ENCODE assay signal across 1 cellular context in the genomic region with DNA sequence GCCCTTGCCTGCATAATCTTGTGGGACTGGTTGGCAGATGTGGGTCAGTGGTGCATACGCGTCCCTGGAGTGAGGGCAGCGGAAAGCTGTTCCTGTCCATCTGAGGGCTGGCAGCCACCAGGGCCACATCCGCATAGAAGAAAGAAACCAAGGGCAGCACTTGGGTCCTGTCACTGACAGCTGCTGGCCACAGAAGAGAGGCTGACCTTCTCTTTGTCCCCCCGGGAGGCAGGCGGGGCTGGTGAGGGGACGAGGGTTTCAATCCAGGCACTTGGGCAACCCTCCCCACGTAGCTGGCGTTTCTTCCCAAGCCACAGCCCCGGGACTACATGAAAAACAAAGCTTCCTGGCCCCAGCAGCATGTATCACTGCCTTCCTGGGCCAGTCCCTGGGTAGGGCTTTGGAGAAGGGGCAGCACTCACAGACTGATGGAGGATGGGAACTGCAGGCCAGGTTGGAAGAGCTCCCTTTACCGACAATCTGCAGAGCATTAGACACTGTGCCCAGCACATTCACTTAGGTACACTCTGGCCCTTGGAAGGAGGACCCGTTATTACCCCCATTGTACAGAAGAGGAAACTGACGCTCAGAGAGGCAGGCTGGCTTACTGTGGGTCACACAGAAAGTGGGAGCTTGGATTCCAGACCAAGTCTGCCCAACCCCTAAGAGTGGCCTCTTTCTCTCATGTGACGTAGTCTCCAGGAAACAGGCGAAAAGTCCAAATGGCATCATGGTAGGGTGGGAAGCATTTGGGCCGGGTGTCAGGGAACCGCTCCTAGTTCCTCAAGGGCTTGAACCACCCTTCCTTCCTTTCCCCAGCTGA.
A peak's percentile ranks its signal among the peaks of the same experiment; 100 is the strongest.
TF ChIP-seq lines count a peak whose summit lies in the region.

No MANE protein-coding gene starts in this region.

TF ChIP-seq in HepG2, 621 proteins besides CTCF, POLR2A, EP300 and RAD21 (continued from another document):
- TF ChIP-seq ZBTB38 (CRISPR knock-in tag; IDR thresholded peaks at IDR 0.05) (0 out of 2 replicates have a peak, but pooled peaks have one; percentile 43), TIGD3 (CRISPR knock-in tag; IDR thresholded peaks at IDR 0.05; ENCODE audit: borderline replicate concordance) (no peak), KDM5B (CRISPR knock-in tag; IDR thresholded peaks at IDR 0.05; ENCODE audit: borderline replicate concordance) (0 out of 2 replicates have a peak, but pooled peaks have one; percentile 22), ETV5 (CRISPR knock-in tag; IDR thresholded peaks at IDR 0.05; ENCODE audit: borderline replicate concordance) (no peak), ZNF607 (CRISPR knock-in tag; IDR thresholded peaks at IDR 0.05; ENCODE audit: borderline replicate concordance) (peak; percentile 46; the same call in 1 of the 2 replicates), PCBP1 (IDR thresholded peaks at IDR 0.05; ENCODE audit: borderline replicate concordance, low read depth, low read length) (no peak), THAP8 (CRISPR knock-in tag; IDR thresholded peaks at IDR 0.05; ENCODE audit: borderline replicate concordance) (0 out of 2 replicates have a peak, but pooled peaks have one; percentile 32), ZNF629 (CRISPR knock-in tag; conservative IDR thresholded peaks at IDR 0.05) (peak; percentile 52; the same call in 1 of the 2 replicates), FOSL1 (CRISPR knock-in tag; IDR thresholded peaks at IDR 0.05; ENCODE audit: borderline replicate concordance) (no peak), PCBP2 (optimal IDR thresholded peaks at IDR 0.05; ENCODE audit: low read depth, low read length, poor library complexity, severe bottlenecking) (no peak)
- TF ChIP-seq, protein P1, sequence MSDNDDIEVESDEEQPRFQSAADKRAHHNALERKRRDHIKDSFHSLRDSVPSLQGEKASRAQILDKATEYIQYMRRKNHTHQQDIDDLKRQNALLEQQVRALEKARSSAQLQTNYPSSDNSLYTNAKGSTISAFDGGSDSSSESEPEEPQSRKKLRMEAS (IDR thresholded peaks at IDR 0.05): no peak
- TF ChIP-seq, protein P2, sequence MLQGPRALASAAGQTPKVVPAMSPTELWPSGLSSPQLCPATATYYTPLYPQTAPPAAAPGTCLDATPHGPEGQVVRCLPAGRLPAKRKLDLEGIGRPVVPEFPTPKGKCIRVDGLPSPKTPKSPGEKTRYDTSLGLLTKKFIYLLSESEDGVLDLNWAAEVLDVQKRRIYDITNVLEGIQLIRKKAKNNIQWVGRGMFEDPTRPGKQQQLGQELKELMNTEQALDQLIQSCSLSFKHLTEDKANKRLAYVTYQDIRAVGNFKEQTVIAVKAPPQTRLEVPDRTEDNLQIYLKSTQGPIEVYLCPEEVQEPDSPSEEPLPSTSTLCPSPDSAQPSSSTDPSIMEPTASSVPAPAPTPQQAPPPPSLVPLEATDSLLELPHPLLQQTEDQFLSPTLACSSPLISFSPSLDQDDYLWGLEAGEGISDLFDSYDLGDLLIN (CRISPR knock-in tag; IDR thresholded peaks at IDR 0.05; ENCODE audit: borderline replicate concordance): no peak
